21 cellular contexts compared by ENCODE assay signal in the genomic region with DNA sequence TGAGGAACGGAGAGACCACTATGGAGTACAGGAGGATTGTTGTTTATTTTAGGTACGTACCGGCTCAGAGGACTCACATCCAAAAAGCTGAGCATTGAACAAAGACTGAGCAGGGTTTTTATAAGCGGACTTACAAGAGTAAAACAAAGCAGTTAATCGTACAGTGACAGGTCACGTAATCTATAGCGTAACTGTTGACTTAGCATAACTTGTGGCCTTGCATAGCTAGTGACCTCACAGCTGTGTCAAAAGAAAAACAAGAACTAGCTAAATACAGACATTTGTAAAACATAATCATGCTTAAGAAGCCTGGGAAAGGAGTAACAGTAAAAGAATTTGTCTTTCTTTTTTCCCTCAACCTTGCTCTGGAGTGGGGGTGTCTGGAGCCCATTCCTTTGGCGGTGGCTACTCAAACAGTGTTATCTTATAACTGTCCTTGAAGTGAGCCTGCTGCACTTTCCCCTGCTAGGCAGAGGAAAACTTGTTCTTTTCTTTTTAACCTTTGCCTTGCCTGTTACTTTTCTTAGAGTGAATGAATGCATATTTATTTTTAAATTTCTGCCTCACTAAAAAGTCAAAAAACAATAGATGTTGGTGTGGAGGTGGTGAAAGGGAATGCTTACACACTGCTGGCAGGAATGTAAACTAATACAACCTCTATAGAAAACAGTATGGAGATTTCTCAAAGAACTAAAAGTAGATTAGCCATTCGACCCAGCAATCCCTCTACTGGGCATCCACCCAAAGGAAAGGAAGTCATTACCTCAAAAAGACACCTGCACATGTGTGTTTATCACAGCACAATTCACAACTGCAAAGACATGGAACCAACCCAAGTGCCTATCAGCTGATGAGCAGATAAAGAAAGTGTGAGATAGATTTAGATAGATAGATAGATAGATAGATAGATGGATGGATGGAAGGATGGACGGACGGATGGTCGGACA.
DNase-seq lines count a peak whose midpoint lies in the region; ATAC-seq and TF ChIP-seq lines count a peak whose summit lies in the region.
"Had no signal": no experiment of that assay in that cellular context is flagged by ENCODE, and none has a peak within 500 bp of the region (broad histone marks: within the 10 kb centered on the region; RNA-seq: fewer than 3 reads in every experiment).

No MANE protein-coding gene starts in this region.

- intact Hi-C loops in activated CD4-positive, alpha-beta T cell treated with anti-CD3 and anti-CD28 coated beads, Interleukin-2, amount 10 ng/mL, durations not matched to agents 24 days and 14 days (cut with micrococcal nuclease), result no loop called here
- intact Hi-C loops in testis (cut with DNase I; ENCODE audit: low total_unique reads), result no loop called here

- no peaks in the 10 kb centered on the region for H3K4me1 Mint-ChIP-seq in activated CD4-positive, alpha-beta T cell treated with anti-CD3 and anti-CD28 coated beads, Interleukin-2, amount 10 ng/mL, durations not matched to agents 24 days and 14 days
- H3K4me1 Mint-ChIP-seq in T-cell, result no peaks in the 10 kb centered on the region
- H3K4me1 Mint-ChIP-seq: stimulated activated naive CD8-positive, alpha-beta T cell treated with anti-CD3 and anti-CD28 coated beads, Interleukin-15, amount 100 ng/mL, for 72 hours had no signal

- H3K4me3 Mint-ChIP-seq in activated CD4-positive, alpha-beta T cell treated with anti-CD3 and anti-CD28 coated beads, Interleukin-2, amount 10 ng/mL, durations not matched to agents 24 days and 14 days, result no peak overlapping the region
- H3K4me3 Mint-ChIP-seq in T-cell, result no peak overlapping the region
- H3K4me3 Mint-ChIP-seq: naive thymus-derived CD8-positive, alpha-beta T cell; stimulated activated naive CD8-positive, alpha-beta T cell treated with anti-CD3 and anti-CD28 coated beads, Interleukin-15, amount 100 ng/mL, for 72 hours had no signal

- H3K27me3 ChIP-seq in testis, result no peaks in the 10 kb centered on the region
- H3K27me3 ChIP-seq: colonic mucosa had no signal

- H3K36me3 Mint-ChIP-seq in activated CD4-positive, alpha-beta T cell treated with anti-CD3 and anti-CD28 coated beads, Interleukin-2, amount 10 ng/mL, durations not matched to agents 24 days and 14 days (ENCODE audit: low read depth), result no peaks in the 10 kb centered on the region
- no peaks in the 10 kb centered on the region for H3K36me3 Mint-ChIP-seq in T-cell

- H3K36me3 ChIP-seq in testis (ENCODE audit: low read depth, missing control alignments), result no peaks in the 10 kb centered on the region
- H3K36me3 ChIP-seq: colonic mucosa had no signal

- H3K27ac ChIP-seq in testis, result peak overlapping the region in 1 of 2 donors; percentile 43
- H3K27ac ChIP-seq: colonic mucosa, foreskin keratinocyte had no signal

- no peaks in the 10 kb centered on the region for H3K9me3 Mint-ChIP-seq in activated CD4-positive, alpha-beta T cell treated with anti-CD3 and anti-CD28 coated beads, Interleukin-2, amount 10 ng/mL, durations not matched to agents 24 days and 14 days
- no peaks in the 10 kb centered on the region for H3K9me3 Mint-ChIP-seq in T-cell
- H3K9me3 Mint-ChIP-seq: naive thymus-derived CD8-positive, alpha-beta T cell; stimulated activated naive CD8-positive, alpha-beta T cell treated with anti-CD3 and anti-CD28 coated beads, Interleukin-15, amount 100 ng/mL, for 72 hours had no signal

- no peaks in the 10 kb centered on the region for H3K9me3 ChIP-seq in testis
- H3K9me3 ChIP-seq: colonic mucosa had no signal

- peaks cover 2% of the 10 kb centered on the region for H3K27me3 Mint-ChIP-seq in activated CD4-positive, alpha-beta T cell treated with anti-CD3 and anti-CD28 coated beads, Interleukin-2, amount 10 ng/mL, durations not matched to agents 24 days and 14 days
- peaks cover 16 to 17% of the 10 kb centered on the region in 2 donors for H3K27me3 Mint-ChIP-seq in T-cell

- DNase-seq in activated CD4-positive, alpha-beta T cell treated with anti-CD3 and anti-CD28 coated beads, Interleukin-2, amount 10 ng/mL, durations not matched to agents 24 days and 14 days, result peak; percentile 32
- no peak for DNase-seq in activated CD4-positive, alpha-beta T cell treated with anti-CD3 and anti-CD28 coated beads for 48 hours
- DNase-seq in RPMI8226 (peak; percentile 71), fibroblast of mammary gland (ENCODE audit: low read depth) (peak; percentile 12), testis (peak; percentile 70), T-cell (no peak), T-helper 2 cell (no peak)
- DNase-seq: activated CD4-positive, alpha-beta T cell treated with anti-CD3 and anti-CD28 coated beads, Interleukin-2, amount 50 U/mL, for 1 hour; activated CD8-positive, alpha-beta memory T cell treated with anti-CD3 and anti-CD28 coated beads, Interleukin-2, amount 50 U/mL, for 48 hours; activated effector memory CD4-positive, alpha-beta T cell treated with Interleukin-2 at 50 U/mL for 16 hours; amygdala; C1 segment of cervical spinal cord; colonic mucosa; foreskin keratinocyte; mesendoderm; MM.1S; naive thymus-derived CD8-positive, alpha-beta T cell; NCI-H1930; NCI-H446 treated with DMSO at 0.1 percent for 48 hours; stimulated activated naive CD8-positive, alpha-beta T cell treated with anti-CD3 and anti-CD28 coated beads, Interleukin-15, amount 100 ng/mL, for 72 hours had no signal

- TF ChIP-seq CTCF in fibroblast of mammary gland (conservative IDR thresholded peaks at IDR 0.05; ENCODE audit: control insufficient read depth, insufficient read depth, low read depth, low read length) (no peak), testis (IDR thresholded peaks at IDR 0.05) (no peak)

- TF ChIP-seq POLR2A in testis (IDR thresholded peaks at IDR 0.05), result no peak

- H3K4me3 ChIP-seq in fibroblast of mammary gland (ENCODE audit: control insufficient read depth, low read depth, low read length), result no peak overlapping the region
- H3K4me3 ChIP-seq in testis, result no peak overlapping the region
- H3K4me3 ChIP-seq: colonic mucosa had no signal

- 38 to 43% methylated on average over 12 of the region's 12 CpGs for WGBS in testis, 2 donors

- ATAC-seq in T-cell (replicated peaks in 1 of 4) (no peak), GM19395 (IDR thresholded peaks at IDR 0.05; ENCODE audit: unreplicated experiment) (no peak)
- ATAC-seq: foreskin keratinocyte; naive thymus-derived CD8-positive, alpha-beta T cell; stimulated activated naive CD8-positive, alpha-beta T cell treated with anti-CD3 and anti-CD28 coated beads, Interleukin-15, amount 100 ng/mL, for 72 hours had no signal

- H3K27ac Mint-ChIP-seq in activated CD4-positive, alpha-beta T cell treated with anti-CD3 and anti-CD28 coated beads, Interleukin-2, amount 10 ng/mL, durations not matched to agents 24 days and 14 days, result no peak overlapping the region
- H3K27ac Mint-ChIP-seq in T-cell, result no peak overlapping the region
- H3K27ac Mint-ChIP-seq: naive thymus-derived CD8-positive, alpha-beta T cell; stimulated activated naive CD8-positive, alpha-beta T cell treated with anti-CD3 and anti-CD28 coated beads, Interleukin-15, amount 100 ng/mL, for 72 hours had no signal

- H3K4me1 ChIP-seq in testis, result peaks cover 14% of the 10 kb centered on the region
- H3K4me1 ChIP-seq: colonic mucosa, foreskin keratinocyte had no signal

- POLR2A ChIA-PET in T-cell (lab: Charles Lee), result no interaction called here

- CTCF ChIA-PET in T-cell (lab: Charles Lee), result no interaction called here

Comparison
In these comparisons a context has a peak if more than half of its experiments do, and no peak if none do; other contexts are left out.
1. DNase-seq: peak in activated CD4-positive, alpha-beta T cell treated with anti-CD3 and anti-CD28 coated beads, Interleukin-2, amount 10 ng/mL, durations not matched to agents 24 days and 14 days (single experiment), RPMI8226 (single experiment), fibroblast of mammary gland (single experiment) and testis (single experiment); none in activated CD4-positive, alpha-beta T cell treated with anti-CD3 and anti-CD28 coated beads for 48 hours (single experiment), T-cell (0 of 34) and T-helper 2 cell (0 of 5).